ENCODE assay signal across 8 cellular contexts in genomic region chr1:149636286-149637122, GRCh38. TPM values are rescaled to one million over a fixed set of nuclear protein-coding genes. Genes with fewer than 3 reads are reported as not detected.
DNase-seq lines count a peak whose midpoint lies in the region; ATAC-seq and TF ChIP-seq lines count a peak whose summit lies in the region.
"Not testable (repeated sequence)": the region's sequence is repeated elsewhere in the genome, so short reads cannot be mapped to it uniquely, and the experiment has no call there.

No MANE protein-coding gene starts in this region.

- peak overlapping the region; percentile 90 for H3K4me3 Mint-ChIP-seq in activated T-cell treated with anti-CD3 and anti-CD28 coated beads, Interleukin-2, amount 50 U/mL, for 4 hours

- not testable (repeated sequence) for H3K27me3 Mint-ChIP-seq in activated T-cell treated with anti-CD3 and anti-CD28 coated beads, Interleukin-2, amount 50 U/mL, for 4 hours (ENCODE audit: low read depth)

- H3K9me3 Mint-ChIP-seq in activated T-cell treated with anti-CD3 and anti-CD28 coated beads, Interleukin-2, amount 50 U/mL, for 4 hours, result not testable (repeated sequence)

- TF ChIP-seq CTCF in PC-9 (conservative IDR thresholded peaks at IDR 0.05), result not testable (repeated sequence)

- WGBS in esophagus, 2 donors, result 0 to 1% methylated on average over 40 of the region's 41 CpGs

- H3K36me3 ChIP-seq in PC-9 (ENCODE audit: low read depth); esophagus (ENCODE audit: control insufficient read depth in 2 of 2, insufficient read depth in 2 of 2, low read length in 1 of 2): not testable (repeated sequence)

- not testable (repeated sequence) for H3F3A ChIP-seq in PC-9 (ENCODE audit: insufficient read depth, low read depth)

- not testable (repeated sequence) for H3K27me3 ChIP-seq in PC-9 (ENCODE audit: insufficient read depth, low read depth); esophagus (ENCODE audit: control insufficient read depth in 1 of 2, insufficient read depth in 2 of 2, low read length in 2 of 2)

- POLR2A ChIA-PET in PC-9 (lab: Charles Lee; ENCODE audit: unreplicated experiment), result interaction anchor here (0.6 kb wide), 2 partner anchors 176 to 1060 kb away, joined by 3 read pairs; a partner anchor contains a TSS

- H3K27ac ChIP-seq in PC-9 (peak overlapping the region; percentile 95), esophagus (ENCODE audit: low read depth in 2 of 2, low read length in 1 of 2) (peak overlapping the region; percentile 81 to 98)

- H3K79me2 ChIP-seq in PC-9 (ENCODE audit: low read depth), result not testable (repeated sequence)

- H3K4me2 ChIP-seq in PC-9, result peak overlapping the region; percentile 87

- DNase-seq in DMS153 treated with DMSO at 0.1 percent for 48 hours (lab: John Stamatoyannopoulos, UW; ENCODE audit: unreplicated experiment), result peak; percentile 70
- DNase-seq in KG1 (lab: John Stamatoyannopoulos, UW), result peak; percentile 76
- peak; percentile 84 to 95 for DNase-seq in PC-9
- peak; percentile 82 for DNase-seq in activated T-cell treated with anti-CD3 and anti-CD28 coated beads, Interleukin-2, amount 50 U/mL, for 4 hours
- peak; percentile 87 for DNase-seq in mucosa of gallbladder (ENCODE audit: low spot score)
- DNase-seq in stimulated activated CD8-positive, alpha-beta memory T cell treated with anti-CD3 and anti-CD28 coated beads, Interleukin-2, amount 100 ng/mL, for 1 hour (ENCODE audit: low read depth in 2 of 2), result peak; percentile 71 to 86

- not testable (repeated sequence) for H3K9me2 ChIP-seq in PC-9 (ENCODE audit: insufficient read depth)

- H3K4me3 ChIP-seq in PC-9 (peak overlapping the region; percentile 62), esophagus (ENCODE audit: low read depth in 1 of 2, low read length in 2 of 2) (peak overlapping the region; percentile 48 to 51)

- CTCF ChIA-PET in PC-9 (lab: Charles Lee), result not testable (repeated sequence)

- not testable (repeated sequence) for H3K36me3 Mint-ChIP-seq in activated T-cell treated with anti-CD3 and anti-CD28 coated beads, Interleukin-2, amount 50 U/mL, for 4 hours (ENCODE audit: insufficient read depth)

- intact Hi-C loops in PC-9 (cut with micrococcal nuclease; ENCODE audit: unreplicated experiment), result not testable (repeated sequence)

- TSS peak; percentile 100 for BruUV-seq in PC-9 (replicated peaks; lab: Mats Ljungman, UMichigan)

- not testable (repeated sequence) for H4K20me1 ChIP-seq in PC-9 (ENCODE audit: insufficient read depth)

- not testable (repeated sequence) for H3K9me3 ChIP-seq in PC-9 (ENCODE audit: insufficient read depth, low read depth); esophagus (ENCODE audit: control insufficient read depth in 2 of 2, insufficient read depth in 1 of 2, low read depth in 1 of 2, low read length in 1 of 2)

- ATAC-seq in GM21786 (IDR thresholded peaks at IDR 0.05; ENCODE audit: unreplicated experiment), result peak; percentile 95
- ATAC-seq in activated T-cell treated with anti-CD3 and anti-CD28 coated beads, Interleukin-2, amount 50 U/mL, for 4 hours, result peak; percentile 81 to 84

- peaks cover 33% of the 10 kb centered on the region for H3K4me1 Mint-ChIP-seq in activated T-cell treated with anti-CD3 and anti-CD28 coated beads, Interleukin-2, amount 50 U/mL, for 4 hours (ENCODE audit: low read depth)

- H2AFZ ChIP-seq in PC-9, result peak overlapping the region; percentile 85

- H3K4me1 ChIP-seq in PC-9 (replicated peaks; ENCODE audit: insufficient read depth); esophagus (ENCODE audit: control insufficient read depth in 2 of 2, insufficient read depth in 2 of 2, low read length in 1 of 2): not testable (repeated sequence)

RNA-seq across cellular contexts. Expression of gene PPIAL4C, which starts 52.9 kb away (rescaled TPM):
- not detected in 2 replicates for total RNA-seq in PC-9 (2021)
- total RNA-seq in activated T-cell treated with anti-CD3 and anti-CD28 coated beads, Interleukin-2, amount 50 U/mL, for 4 hours, result under 1 TPM in 1 of 3 donors, not detected in 2; 0.40 TPM
- not detected for polyA plus RNA-seq in esophagus
- not detected for total RNA-seq in mucosa of gallbladder

Comparison
In these comparisons a context has a peak if more than half of its experiments do, and no peak if none do; other contexts are left out.
1. Peak in every context shown above with its lines: DNase-seq, ATAC-seq, H3K4me3 ChIP-seq and H3K27ac ChIP-seq.